In the genomic region with DNA sequence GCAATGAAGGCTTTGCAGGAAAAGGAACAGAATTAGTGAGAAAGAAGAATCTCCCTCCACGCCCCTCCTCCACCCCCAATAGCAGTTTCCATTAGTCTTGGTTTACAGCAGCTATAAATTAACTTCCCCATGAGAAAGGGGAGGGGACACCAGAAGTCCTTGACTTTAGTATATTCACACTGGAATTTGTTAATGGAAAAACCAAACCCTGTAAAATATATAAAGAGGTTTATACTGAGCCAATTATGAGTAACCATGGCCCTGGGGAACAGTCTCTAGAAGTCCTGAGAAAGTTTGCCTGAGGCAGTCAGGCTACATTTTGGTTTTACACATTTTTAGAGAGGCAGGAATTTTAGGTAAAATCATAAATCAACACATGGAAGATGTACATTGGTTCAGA, we compare ENCODE assay signal across 20 cellular contexts.
"Had no signal": no experiment of that assay in that cellular context is flagged by ENCODE, and none has a peak within 500 bp of the region (broad histone marks: within the 10 kb centered on the region; RNA-seq: fewer than 3 reads in every experiment).

No MANE protein-coding gene starts in this region.

- DNase-seq: activated B cell treated with CpG ODN at 0.5 μM for 24 hours; activated CD4-positive, alpha-beta memory T cell treated with anti-CD3 and anti-CD28 coated beads, Interleukin-2, amount 10 ng/mL, durations not matched to agents 7 days and 5 days; activated CD4-positive, alpha-beta T cell treated with anti-CD3 and anti-CD28 coated beads for 4 hours; activated CD8-positive, alpha-beta memory T cell treated with anti-CD3 and anti-CD28 coated beads, Interleukin-2, amount 10 ng/mL, durations not matched to agents 7 days and 5 days; activated naive CD4-positive, alpha-beta T cell treated with anti-CD3 and anti-CD28 coated beads for 36 hours; anterior cingulate cortex; caudate nucleus; effector memory CD8-positive, alpha-beta T cell; esophagus squamous epithelium; foreskin keratinocyte; hippocampal formation; islet precursor cell; left colon; lower lobe of right lung; midbrain; stimulated activated naive CD4-positive, alpha-beta T cell treated with Interleukin-2 at 50 U/mL for 16 hours; substantia nigra had no signal

- H3K27ac Mint-ChIP-seq: activated B cell treated with CpG ODN at 0.5 μM for 24 hours; activated CD4-positive, alpha-beta memory T cell treated with anti-CD3 and anti-CD28 coated beads, Interleukin-2, amount 10 ng/mL, durations not matched to agents 7 days and 5 days; activated CD8-positive, alpha-beta memory T cell treated with anti-CD3 and anti-CD28 coated beads, Interleukin-2, amount 10 ng/mL, durations not matched to agents 7 days and 5 days; activated naive CD4-positive, alpha-beta T cell treated with anti-CD3 and anti-CD28 coated beads for 36 hours; brain; effector memory CD8-positive, alpha-beta T cell had no signal

- H3K27me3 ChIP-seq: esophagus squamous epithelium, foreskin keratinocyte, tibial nerve had no signal

- H3K27ac ChIP-seq: esophagus squamous epithelium, foreskin keratinocyte, lower lobe of right lung, tibial nerve had no signal

- H3K4me1 ChIP-seq: esophagus squamous epithelium, foreskin keratinocyte, lower lobe of right lung, tibial nerve had no signal

- H3K27me3 Mint-ChIP-seq: brain had no signal

- H3K36me3 Mint-ChIP-seq: activated CD8-positive, alpha-beta memory T cell treated with anti-CD3 and anti-CD28 coated beads, Interleukin-2, amount 10 ng/mL, durations not matched to agents 7 days and 5 days; brain had no signal

- H3K4me3 ChIP-seq: esophagus squamous epithelium, lower lobe of right lung, tibial nerve had no signal

- H3K36me3 ChIP-seq: esophagus squamous epithelium, lower lobe of right lung had no signal

- H3K4me1 Mint-ChIP-seq: activated CD4-positive, alpha-beta memory T cell treated with anti-CD3 and anti-CD28 coated beads, Interleukin-2, amount 10 ng/mL, durations not matched to agents 7 days and 5 days; activated CD8-positive, alpha-beta memory T cell treated with anti-CD3 and anti-CD28 coated beads, Interleukin-2, amount 10 ng/mL, durations not matched to agents 7 days and 5 days; brain; neural crest cell had no signal

- H3K9me3 Mint-ChIP-seq: activated CD4-positive, alpha-beta memory T cell treated with anti-CD3 and anti-CD28 coated beads, Interleukin-2, amount 10 ng/mL, durations not matched to agents 7 days and 5 days; activated naive CD4-positive, alpha-beta T cell treated with anti-CD3 and anti-CD28 coated beads for 36 hours had no signal

- H3K9me3 ChIP-seq: esophagus squamous epithelium, lower lobe of right lung, tibial nerve had no signal

- H3K4me3 Mint-ChIP-seq: activated B cell treated with CpG ODN at 0.5 μM for 24 hours; activated CD4-positive, alpha-beta memory T cell treated with anti-CD3 and anti-CD28 coated beads, Interleukin-2, amount 10 ng/mL, durations not matched to agents 7 days and 5 days; activated CD8-positive, alpha-beta memory T cell treated with anti-CD3 and anti-CD28 coated beads, Interleukin-2, amount 10 ng/mL, durations not matched to agents 7 days and 5 days; activated naive CD4-positive, alpha-beta T cell treated with anti-CD3 and anti-CD28 coated beads for 36 hours; brain; effector memory CD8-positive, alpha-beta T cell; neural crest cell had no signal
